8 cellular contexts compared by ENCODE assay signal in genomic region chr19:2944775-2945574, GRCh38. TPM values are rescaled to one million over a fixed set of nuclear protein-coding genes. Genes with fewer than 3 reads are reported as not detected.
DNase-seq lines count a peak whose midpoint lies in the region; ATAC-seq and TF ChIP-seq lines count a peak whose summit lies in the region.

Gene ZNF77 (minus strand): TSS chr19:2944971. CDS start chr19:2944840, 131 bp downstream.

- H3K27ac ChIP-seq in adrenal gland (peak within 1 kb of the TSS; percentile 57 to 96 (median 91)), parathyroid adenoma (peak within 1 kb of the TSS; percentile 90), tibial nerve (peak within 1 kb of the TSS; percentile 88 to 100 (median 93))

- H3K27me3 ChIP-seq in adrenal gland: no peaks in the 10 kb centered on the region
- H3K27me3 ChIP-seq in parathyroid adenoma (ENCODE audit: control insufficient read depth, insufficient read depth, low read length): no peaks in the 10 kb centered on the region
- H3K27me3 ChIP-seq in tibial nerve: no peaks in the 10 kb centered on the region

- H3K9me3 ChIP-seq in adrenal gland (replicated peaks in 1 of 3) (no peaks in the 10 kb centered on the region), parathyroid adenoma (ENCODE audit: control insufficient read depth, low read length) (no peaks in the 10 kb centered on the region), tibial nerve (no peaks in the 10 kb centered on the region)

- peak in 1 of 2 donors; percentile 85 for TF ChIP-seq EP300 in tibial nerve (IDR thresholded peaks at IDR 0.05)

- peaks cover 9% of the 10 kb centered on the region for H3K79me2 ChIP-seq in parathyroid adenoma

- peak in 1 of 2 donors; percentile 43 for TF ChIP-seq POLR2A in adrenal gland (IDR thresholded peaks at IDR 0.05)
- peak; percentile 42 to 65 for TF ChIP-seq POLR2A in tibial nerve (IDR thresholded peaks at IDR 0.05)

- DNase-seq in GM12864 (ENCODE audit: low read depth) (peak; percentile 99), NCI-H1417 (lab: John Stamatoyannopoulos, UW) (peak; percentile 100), SW480 (ENCODE audit: low spot score) (peak; percentile 96), adrenal gland (peak; percentile 99 to 100 (median 100)), cardiac septum (ENCODE audit: low spot score) (peak; percentile 98), tibial nerve (ENCODE audit: low spot score in 2 of 2) (peak; percentile 99 to 100)

- peak within 1 kb of the TSS; percentile 84 for H3K4me2 ChIP-seq in parathyroid adenoma (ENCODE audit: low read length)

- intact Hi-C loops in adrenal gland (cut with DNase I) (loop anchor here (10.0 kb wide), 1 partner anchor 60 kb away; no protein-coding TSS in a partner anchor), cardiac septum (cut with DNase I) (loop anchor here (5.0 kb wide), 1 partner anchor 43 kb away; the partner anchor contains the start of gene ZNF57)

- peak within 1 kb of the TSS; percentile 65 for H3K9ac ChIP-seq in parathyroid adenoma

- H3K4me1 ChIP-seq in adrenal gland (replicated peaks in 1 of 2): peaks cover 15 to 20% of the 10 kb centered on the region in 2 donors
- peaks cover 6% of the 10 kb centered on the region for H3K4me1 ChIP-seq in parathyroid adenoma
- H3K4me1 ChIP-seq in tibial nerve: peaks cover 3 to 33% (median 16%) of the 10 kb centered on the region in 4 donors

- no peak for TF ChIP-seq CTCF in GM12864 (IDR thresholded peaks at IDR 0.05; ENCODE audit: low read depth, low read length, missing control alignments)
- peak in 4 of 6 experiments; percentile 23 to 35 (median 32) for TF ChIP-seq CTCF in adrenal gland (IDR thresholded peaks at IDR 0.05)
- peak; percentile 13 for TF ChIP-seq CTCF in parathyroid adenoma (IDR thresholded peaks at IDR 0.05)
- TF ChIP-seq CTCF in tibial nerve (IDR thresholded peaks at IDR 0.05): peak in 3 of 5 experiments; percentile 26 to 84 (median 80)

- 1 to 2% (median 1%) methylated on average over 29 to 74 of the region's 74 CpGs for WGBS in adrenal gland, 4 donors
- 0 to 1% methylated on average over 41 to 56 of the region's 74 CpGs for WGBS in tibial nerve, 2 donors

- peak within 1 kb of the TSS; percentile 99 for H2AFZ ChIP-seq in parathyroid adenoma

- ATAC-seq in HG02678 (IDR thresholded peaks at IDR 0.05; ENCODE audit: unreplicated experiment): peak; percentile 96

- H3K4me3 ChIP-seq in GM12864 (ENCODE audit: low read depth, low read length) (peak within 1 kb of the TSS; percentile 79), adrenal gland (peak within 1 kb of the TSS; percentile 59 to 98 (median 86)), parathyroid adenoma (ENCODE audit: low read depth, low read length) (peak within 1 kb of the TSS; percentile 82), tibial nerve (peak within 1 kb of the TSS; percentile 79 to 99 (median 86))

- H3K36me3 ChIP-seq in adrenal gland (replicated peaks in 1 of 2) (no peaks in the 10 kb centered on the region), parathyroid adenoma (ENCODE audit: control insufficient read depth, insufficient read depth, low read length) (no peaks in the 10 kb centered on the region), tibial nerve (peaks cover 0 to 5% (median 0%) of the 10 kb centered on the region in 3 donors)

RNA-seq across cellular contexts. Expression of gene ZNF77, which starts in this region (rescaled TPM):
- 10 to 100 TPM in 1 of 8 donors, 1 to 10 TPM in 7; 1.1 to 10.6 (median 3.8) TPM for total RNA-seq in adrenal gland
- polyA plus RNA-seq in adrenal gland: 1 to 10 TPM; 2.9 to 3.2 (median 3.1) TPM
- 2.0 TPM for total RNA-seq in cardiac septum
- total RNA-seq in tibial nerve: 1 to 10 TPM; 2.2 to 4.5 (median 3.3) TPM

Comparison
In these comparisons a context has a peak if more than half of its experiments do, and no peak if none do; other contexts are left out.
1. Peak in every context shown above with its lines: DNase-seq, ATAC-seq, H3K4me3 ChIP-seq and H3K27ac ChIP-seq.